Comparison of ENCODE assay signal across 13 cellular contexts in the genomic region with DNA sequence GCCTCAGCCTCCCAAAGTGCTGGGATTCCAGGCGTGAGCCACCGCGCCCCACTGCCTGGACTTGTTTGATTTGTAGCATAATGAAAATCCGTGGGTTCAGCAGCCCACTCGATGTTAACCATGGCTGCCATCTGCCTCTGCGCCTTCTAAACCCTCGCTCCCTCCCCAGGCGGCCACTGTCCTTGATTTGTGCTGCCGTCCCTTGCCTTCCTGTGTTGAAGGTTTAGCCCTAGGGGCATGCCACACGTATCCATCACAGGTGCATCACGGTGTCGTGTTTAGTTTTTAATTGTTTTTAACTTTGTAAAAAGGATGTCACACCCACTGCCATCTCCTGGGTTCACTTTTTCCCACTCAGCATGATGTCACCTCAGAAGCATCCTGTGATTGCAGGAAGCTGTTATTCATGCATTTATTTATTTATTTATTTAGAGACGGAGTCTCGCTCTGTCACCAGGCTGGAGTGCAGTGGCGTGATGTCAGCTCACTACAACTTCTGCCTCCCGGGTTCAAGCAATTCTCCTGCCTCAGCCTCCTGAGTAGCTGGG. TPM values are rescaled to one million over a fixed set of nuclear protein-coding genes. Genes with fewer than 3 reads are reported as not detected.
DNase-seq lines count a peak whose midpoint lies in the region; ATAC-seq and TF ChIP-seq lines count a peak whose summit lies in the region.
"Had no signal": no experiment of that assay in that cellular context is flagged by ENCODE, and none has a peak within 500 bp of the region (broad histone marks: within the 10 kb centered on the region; RNA-seq: fewer than 3 reads in every experiment).

No MANE protein-coding gene starts in this region.

- no peaks in the 10 kb centered on the region for H3K27me3 Mint-ChIP-seq in chondrocyte (ENCODE audit: low read depth)

- H3K27ac Mint-ChIP-seq in chondrocyte (ENCODE audit: unreplicated experiment): peak overlapping the region; percentile 45

- H3K4me3 Mint-ChIP-seq in chondrocyte (ENCODE audit: unreplicated experiment): no peak overlapping the region
- H3K4me3 Mint-ChIP-seq: activated T-cell treated with anti-CD3 and anti-CD28 coated beads, Interleukin-2, amount 50 U/mL, for 4 hours had no signal

- H3K4me3 ChIP-seq in ascending aorta: no peak overlapping the region
- H3K4me3 ChIP-seq: coronary artery, pancreas had no signal

- no peaks in the 10 kb centered on the region for H3K4me1 ChIP-seq in ascending aorta
- H3K4me1 ChIP-seq: pancreas had no signal

- intact Hi-C loops in ascending aorta (cut with DNase I): no loop called here

- TF ChIP-seq CTCF in chondrocyte (IDR thresholded peaks at IDR 0.05): no peak
- no peak for TF ChIP-seq CTCF in ascending aorta (IDR thresholded peaks at IDR 0.05)

- H3K9me3 ChIP-seq in ascending aorta: no peaks in the 10 kb centered on the region
- H3K9me3 ChIP-seq: pancreas had no signal

- H3K4me1 Mint-ChIP-seq in chondrocyte (ENCODE audit: low read depth): peaks cover 30% of the 10 kb centered on the region

- no peaks in the 10 kb centered on the region for H3K36me3 ChIP-seq in ascending aorta
- H3K36me3 ChIP-seq: pancreas had no signal

- no peak for ATAC-seq in activated CD4-positive, CD25-positive, alpha-beta regulatory T cell treated with anti-CD3 and anti-CD28 coated beads, Interleukin-2, amount 50 U/mL, for 24 hours
- no peak for ATAC-seq in HG03175 (IDR thresholded peaks at IDR 0.05; ENCODE audit: unreplicated experiment)
- ATAC-seq: activated T-cell treated with anti-CD3 and anti-CD28 coated beads, Interleukin-2, amount 50 U/mL, for 4 hours had no signal

- H3K27ac ChIP-seq in ascending aorta: no peak overlapping the region
- H3K27ac ChIP-seq: coronary artery, pancreas had no signal

- no peaks in the 10 kb centered on the region for H3K36me3 Mint-ChIP-seq in chondrocyte (ENCODE audit: low read depth)

- H3K9me3 Mint-ChIP-seq in chondrocyte (ENCODE audit: low read depth): peaks cover 3% of the 10 kb centered on the region

- H3K27me3 ChIP-seq in ascending aorta: no peaks in the 10 kb centered on the region
- H3K27me3 ChIP-seq: pancreas had no signal

- DNase-seq in EL (peak; percentile 87), NCI-H226 (peak; percentile 27), chondrocyte (ENCODE audit: low spot score) (no peak), myocyte (ENCODE audit: low read depth) (peak; percentile 36), ascending aorta (ENCODE audit: low spot score in 2 of 2) (no peak), HUDEP-2 (lab: John Stamatoyannopoulos, UW; ENCODE audit: unreplicated experiment in 76 of 76) (no peak)
- DNase-seq: activated T-cell treated with anti-CD3 and anti-CD28 coated beads, Interleukin-2, amount 50 U/mL, for 4 hours; DMS79; pancreas; T-helper 9 cell had no signal

RNA-seq across cellular contexts. Expression of a gene that starts 24.5 kb away (rescaled TPM):
- total RNA-seq in chondrocyte (54.2 to 65.7 TPM (median 56.1 TPM) in 3 replicates), myocyte (11.2 and 21.3 TPM in 2 replicates), ascending aorta (156 TPM)
- 51.0 TPM for polyA plus RNA-seq in myocyte (2012)

RNA-seq across cellular contexts. Expression of a gene that starts 41.8 kb away (rescaled TPM):
- total RNA-seq in chondrocyte (1.3 to 2.4 TPM (median 1.3 TPM) in 3 replicates), myocyte (15.5 and 40.1 TPM in 2 replicates), ascending aorta (16.8 TPM)
- 12.8 TPM for polyA plus RNA-seq in myocyte (2012)

RNA-seq across cellular contexts. Expression of a gene that starts 59.1 kb away (rescaled TPM):
- total RNA-seq in chondrocyte (18.7 to 21.0 TPM (median 19.8 TPM) in 3 replicates), myocyte (10.9 and 14.3 TPM in 2 replicates), ascending aorta (22.7 TPM)
- 19.7 TPM for polyA plus RNA-seq in myocyte (2012)

Comparison
In these comparisons a context has a peak if more than half of its experiments do, and no peak if none do; other contexts are left out.
1. DNase-seq: peak in EL (single experiment), NCI-H226 (single experiment) and myocyte (single experiment); none in chondrocyte (single experiment), ascending aorta (0 of 2) and HUDEP-2 (0 of 76).